7 cellular contexts compared by ENCODE assay signal in the genomic region with DNA sequence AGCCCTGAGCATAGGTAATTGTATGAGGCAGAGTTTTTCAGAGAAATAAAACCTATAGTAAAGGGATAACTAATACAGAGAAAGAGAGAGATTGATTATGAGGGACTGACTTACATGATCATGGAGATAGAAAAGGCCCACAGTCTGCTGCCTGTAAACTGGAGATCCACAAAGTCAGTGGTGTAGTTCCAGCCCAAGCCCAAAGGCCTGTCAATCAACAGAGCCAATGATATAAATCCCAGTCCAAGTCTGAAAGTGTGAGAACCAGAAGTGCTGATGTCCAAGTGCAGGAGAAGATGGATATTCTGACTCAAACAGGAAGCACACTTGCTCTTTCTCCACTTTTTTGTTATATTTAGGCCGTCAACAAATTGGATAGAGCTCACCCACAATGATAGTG.
"Had no signal": no experiment of that assay in that cellular context is flagged by ENCODE, and none has a peak within 500 bp of the region (broad histone marks: within the 10 kb centered on the region; RNA-seq: fewer than 3 reads in every experiment).

No MANE protein-coding gene starts in this region.

- ATAC-seq: HepG2 had no signal

- FAIRE-seq: HepG2, HTR-8/SVneo had no signal

- H3K27ac ChIP-seq: HL-60, KMS-11 had no signal

- DNase-seq: IMR-90, KBM-7, KG1 had no signal

- H3K9ac ChIP-seq: KMS-11 had no signal

- H3K4me2 ChIP-seq: KMS-11 had no signal
